Comparison of ENCODE assay signal across 9 cellular contexts in genomic region chr5:149860801-149861322, GRCh38.
A peak's percentile ranks its signal among the peaks of the same experiment; 100 is the strongest.
DNase-seq lines count a peak whose midpoint lies in the region; ATAC-seq and TF ChIP-seq lines count a peak whose summit lies in the region.
"Had no signal": no experiment of that assay in that cellular context is flagged by ENCODE, and none has a peak within 500 bp of the region (broad histone marks: within the 10 kb centered on the region; RNA-seq: fewer than 3 reads in every experiment).

No MANE protein-coding gene starts in this region.

- TF ChIP-seq CTCF in activated B cell treated with CpG ODN at 0.5 μM for 24 hours (IDR thresholded peaks at IDR 0.05) (no peak), sigmoid colon (IDR thresholded peaks at IDR 0.05) (no peak), CD14-positive monocyte (IDR thresholded peaks at IDR 0.05) (no peak), HFFc6 (IDR thresholded peaks at IDR 0.05) (no peak)

- DNase-seq in activated CD4-positive, alpha-beta T cell treated with anti-CD3 and anti-CD28 coated beads, Interleukin-2, amount 10 ng/mL, durations not matched to agents 24 days and 14 days, result peak; percentile 73
- no peak for DNase-seq in activated CD4-positive, alpha-beta T cell treated with anti-CD3 and anti-CD28 coated beads, Interleukin-2, amount 10 ng/mL, durations not matched to agents 7 days and 5 days
- DNase-seq in activated B cell treated with CpG ODN at 0.5 μM for 24 hours, result no peak
- DNase-seq in sigmoid colon, result peak; percentile 53
- DNase-seq in CD14-positive monocyte (ENCODE audit: low spot score), result no peak
- no peak for DNase-seq in NCI-H510A treated with DMSO at 0.1 percent for 48 hours (lab: John Stamatoyannopoulos, UW)
- no peak for DNase-seq in HFFc6
- DNase-seq: NCI-H1092 treated with DMSO at 0.1 percent for 48 hours had no signal

- H3K4me3 Mint-ChIP-seq in activated CD4-positive, alpha-beta T cell treated with anti-CD3 and anti-CD28 coated beads, Interleukin-2, amount 10 ng/mL, durations not matched to agents 24 days and 14 days, result peak overlapping the region; percentile 8
- no peak overlapping the region for H3K4me3 Mint-ChIP-seq in activated CD4-positive, alpha-beta T cell treated with anti-CD3 and anti-CD28 coated beads, Interleukin-2, amount 10 ng/mL, durations not matched to agents 7 days and 5 days
- no peak overlapping the region for H3K4me3 Mint-ChIP-seq in activated B cell treated with CpG ODN at 0.5 μM for 24 hours
- H3K4me3 Mint-ChIP-seq in CD14-positive monocyte, result no peak overlapping the region
- H3K4me3 Mint-ChIP-seq in HFFc6, result no peak overlapping the region

- peaks cover 0 to 17% (median 15%) of the 10 kb centered on the region in 4 donors for H3K4me1 ChIP-seq in sigmoid colon

- WGBS in sigmoid colon, 2 donors, result 62 to 84% methylated on average over 7 of the region's 7 CpGs

- H3K9me3 Mint-ChIP-seq in activated CD4-positive, alpha-beta T cell treated with anti-CD3 and anti-CD28 coated beads, Interleukin-2, amount 10 ng/mL, durations not matched to agents 24 days and 14 days, result no peaks in the 10 kb centered on the region
- no peaks in the 10 kb centered on the region for H3K9me3 Mint-ChIP-seq in activated CD4-positive, alpha-beta T cell treated with anti-CD3 and anti-CD28 coated beads, Interleukin-2, amount 10 ng/mL, durations not matched to agents 7 days and 5 days
- H3K9me3 Mint-ChIP-seq in activated B cell treated with CpG ODN at 0.5 μM for 24 hours (no peaks in the 10 kb centered on the region), CD14-positive monocyte (no peaks in the 10 kb centered on the region), HFFc6 (peaks cover 3% of the 10 kb centered on the region; the same call in 1 of the 2 replicates)

- H3K27ac Mint-ChIP-seq in activated CD4-positive, alpha-beta T cell treated with anti-CD3 and anti-CD28 coated beads, Interleukin-2, amount 10 ng/mL, durations not matched to agents 24 days and 14 days, result peak overlapping the region; percentile 30
- no peak overlapping the region for H3K27ac Mint-ChIP-seq in activated CD4-positive, alpha-beta T cell treated with anti-CD3 and anti-CD28 coated beads, Interleukin-2, amount 10 ng/mL, durations not matched to agents 7 days and 5 days
- H3K27ac Mint-ChIP-seq in activated B cell treated with CpG ODN at 0.5 μM for 24 hours (no peak overlapping the region), CD14-positive monocyte (peak overlapping the region in 1 of 7 donors; percentile 42), HFFc6 (no peak overlapping the region)

- CTCF ChIA-PET in activated CD4-positive, alpha-beta T cell treated with anti-CD3 and anti-CD28 coated beads, Interleukin-2, amount 10 ng/mL, durations not matched to agents 7 days and 5 days (lab: Charles Lee), result interaction anchor here (0.7 to 2.2 kb wide), 4 partner anchors 27 to 99 kb away, joined by 3 to 6 read pairs (median 4); partner anchors contain the start of gene SLC26A2
- CTCF ChIA-PET in activated B cell treated with CpG ODN at 0.5 μM for 24 hours (lab: Charles Lee), result interaction anchor here (0.8 to 2.9 kb wide), 2 partner anchors 9 to 32 kb away, joined by 3 to 17 read pairs; no protein-coding TSS in a partner anchor

- peaks cover 8% of the 10 kb centered on the region for H3K4me1 Mint-ChIP-seq in activated CD4-positive, alpha-beta T cell treated with anti-CD3 and anti-CD28 coated beads, Interleukin-2, amount 10 ng/mL, durations not matched to agents 24 days and 14 days
- H3K4me1 Mint-ChIP-seq in activated CD4-positive, alpha-beta T cell treated with anti-CD3 and anti-CD28 coated beads, Interleukin-2, amount 10 ng/mL, durations not matched to agents 7 days and 5 days, result peaks cover 6% of the 10 kb centered on the region
- H3K4me1 Mint-ChIP-seq in activated B cell treated with CpG ODN at 0.5 μM for 24 hours (peaks cover 12% of the 10 kb centered on the region), CD14-positive monocyte (peaks cover 19% of the 10 kb centered on the region), HFFc6 (ENCODE audit: low read depth) (no peaks in the 10 kb centered on the region)

- H3K27me3 ChIP-seq in sigmoid colon, result no peaks in the 10 kb centered on the region

- H3K4me3 ChIP-seq in sigmoid colon, result no peak overlapping the region

- TF ChIP-seq EP300 in sigmoid colon (IDR thresholded peaks at IDR 0.05), result no peak

- no peaks in the 10 kb centered on the region for H3K36me3 ChIP-seq in sigmoid colon

- ATAC-seq in HG02884 (IDR thresholded peaks at IDR 0.05; ENCODE audit: unreplicated experiment), result peak; percentile 70
- ATAC-seq in activated B cell treated with CpG ODN at 0.5 μM for 24 hours (ENCODE audit: low read depth), result peak; percentile 49

- POLR2A ChIA-PET in activated CD4-positive, alpha-beta T cell treated with anti-CD3 and anti-CD28 coated beads, Interleukin-2, amount 10 ng/mL, durations not matched to agents 7 days and 5 days (lab: Charles Lee), result no interaction called here
- POLR2A ChIA-PET in activated B cell treated with CpG ODN at 0.5 μM for 24 hours (lab: Charles Lee), result no interaction called here

- no peaks in the 10 kb centered on the region for H3K9me3 ChIP-seq in sigmoid colon

- intact Hi-C loops in activated CD4-positive, alpha-beta T cell treated with anti-CD3 and anti-CD28 coated beads, Interleukin-2, amount 10 ng/mL, durations not matched to agents 24 days and 14 days (cut with micrococcal nuclease), result no loop called here
- intact Hi-C loops in activated B cell treated with CpG ODN at 0.5 μM for 24 hours (cut with micrococcal nuclease) (no loop called here), sigmoid colon (cut with DNase I) (no loop called here), CD14-positive monocyte (cut with micrococcal nuclease) (no loop called here)

- no peaks in the 10 kb centered on the region for H3K36me3 Mint-ChIP-seq in activated CD4-positive, alpha-beta T cell treated with anti-CD3 and anti-CD28 coated beads, Interleukin-2, amount 10 ng/mL, durations not matched to agents 24 days and 14 days (ENCODE audit: low read depth)
- no peaks in the 10 kb centered on the region for H3K36me3 Mint-ChIP-seq in activated CD4-positive, alpha-beta T cell treated with anti-CD3 and anti-CD28 coated beads, Interleukin-2, amount 10 ng/mL, durations not matched to agents 7 days and 5 days (ENCODE audit: low read depth)
- H3K36me3 Mint-ChIP-seq in activated B cell treated with CpG ODN at 0.5 μM for 24 hours (ENCODE audit: low read depth), result no peaks in the 10 kb centered on the region
- peaks cover 29 to 31% of the 10 kb centered on the region in 2 donors for H3K36me3 Mint-ChIP-seq in CD14-positive monocyte
- peaks cover under 1% of the 10 kb centered on the region; the same call in 1 of the 2 replicates for H3K36me3 Mint-ChIP-seq in HFFc6 (ENCODE audit: low read depth)

- H3K27me3 Mint-ChIP-seq in activated CD4-positive, alpha-beta T cell treated with anti-CD3 and anti-CD28 coated beads, Interleukin-2, amount 10 ng/mL, durations not matched to agents 24 days and 14 days, result no peaks in the 10 kb centered on the region
- H3K27me3 Mint-ChIP-seq in activated CD4-positive, alpha-beta T cell treated with anti-CD3 and anti-CD28 coated beads, Interleukin-2, amount 10 ng/mL, durations not matched to agents 7 days and 5 days, result no peaks in the 10 kb centered on the region
- H3K27me3 Mint-ChIP-seq in activated B cell treated with CpG ODN at 0.5 μM for 24 hours, result no peaks in the 10 kb centered on the region
- peaks cover 0 to 2% (median 1%) of the 10 kb centered on the region in 3 donors for H3K27me3 Mint-ChIP-seq in CD14-positive monocyte (ENCODE audit: low read depth in 3 of 3)
- peaks cover 28% of the 10 kb centered on the region for H3K27me3 Mint-ChIP-seq in HFFc6 (ENCODE audit: insufficient read depth)

- no peak overlapping the region for H3K27ac ChIP-seq in sigmoid colon

- TF ChIP-seq POLR2A in sigmoid colon (IDR thresholded peaks at IDR 0.05), result no peak

Comparison
In these comparisons a context has a peak if more than half of its experiments do, and no peak if none do; other contexts are left out.
1. DNase-seq: peak in activated CD4-positive, alpha-beta T cell treated with anti-CD3 and anti-CD28 coated beads, Interleukin-2, amount 10 ng/mL, durations not matched to agents 24 days and 14 days (single experiment) and sigmoid colon (single experiment); none in activated CD4-positive, alpha-beta T cell treated with anti-CD3 and anti-CD28 coated beads, Interleukin-2, amount 10 ng/mL, durations not matched to agents 7 days and 5 days (single experiment), activated B cell treated with CpG ODN at 0.5 μM for 24 hours (single experiment), CD14-positive monocyte (single experiment), NCI-H510A treated with DMSO at 0.1 percent for 48 hours (single experiment) and HFFc6 (single experiment).